In genomic region chr6:125340946-125341345, GRCh38 we compare ENCODE assay signal across 13 cellular contexts. TPM values are rescaled to one million over a fixed set of nuclear protein-coding genes. Genes with fewer than 3 reads are reported as not detected.
DNase-seq lines count a peak whose midpoint lies in the region; ATAC-seq and TF ChIP-seq lines count a peak whose summit lies in the region.
"Had no signal": no experiment of that assay in that cellular context is flagged by ENCODE, and none has a peak within 500 bp of the region (broad histone marks: within the 10 kb centered on the region; RNA-seq: fewer than 3 reads in every experiment).

No MANE protein-coding gene starts in this region.

- peaks cover 26% of the 10 kb centered on the region for H3K4me1 ChIP-seq in cardiac muscle cell (ENCODE audit: low read depth)
- peaks cover 0 to 10% of the 10 kb centered on the region in 2 donors for H3K4me1 ChIP-seq in right atrium auricular region
- H3K4me1 ChIP-seq in left ventricle myocardium inferior = peaks cover 27% of the 10 kb centered on the region
- peaks cover 0 to 33% (median 7%) of the 10 kb centered on the region in 4 donors for H3K4me1 ChIP-seq in tibial artery

- no peak for ATAC-seq in GM21825 (IDR thresholded peaks at IDR 0.05; ENCODE audit: unreplicated experiment)
- ATAC-seq in GM21367 (IDR thresholded peaks at IDR 0.05; ENCODE audit: unreplicated experiment) = no peak
- ATAC-seq: GM23338 had no signal

- no peaks in the 10 kb centered on the region for H3K9me3 ChIP-seq in cardiac muscle cell (ENCODE audit: low read depth)
- no peaks in the 10 kb centered on the region for H3K9me3 ChIP-seq in right atrium auricular region
- no peaks in the 10 kb centered on the region for H3K9me3 ChIP-seq in left ventricle myocardium inferior (replicated peaks)
- no peaks in the 10 kb centered on the region for H3K9me3 ChIP-seq in tibial artery

- DNase-seq in cardiac muscle cell (ENCODE audit: low read depth in 1 of 2, low spot score in 1 of 2) (no peak), right atrium auricular region (ENCODE audit: low spot score) (no peak), NCI-H446 treated with DMSO at 0.1 percent for 48 hours (lab: John Stamatoyannopoulos, UW) (peak; percentile 62), left ventricle myocardium inferior (no peak), tibial artery (no peak)
- DNase-seq: ACHN; CD4-positive, CD25-positive, alpha-beta regulatory T cell; DMS 273 treated with DMSO at 0.1 percent for 48 hours; H7 had no signal

- H3K27ac ChIP-seq in cardiac muscle cell = peak overlapping the region; percentile 15
- H3K27ac ChIP-seq in right atrium auricular region = no peak overlapping the region
- peak overlapping the region; percentile 87 for H3K27ac ChIP-seq in left ventricle myocardium inferior (replicated peaks)
- H3K27ac ChIP-seq in tibial artery = peak overlapping the region; percentile 52 to 57
- H3K27ac ChIP-seq: BLaER1 treated with 17β-estradiol and CSF1 and Interleukin-3, amounts not matched to agents 10 nM and 100 nM had no signal

- H3K36me3 ChIP-seq in cardiac muscle cell = no peaks in the 10 kb centered on the region
- no peaks in the 10 kb centered on the region for H3K36me3 ChIP-seq in right atrium auricular region
- no peaks in the 10 kb centered on the region for H3K36me3 ChIP-seq in left ventricle myocardium inferior
- no peaks in the 10 kb centered on the region for H3K36me3 ChIP-seq in tibial artery
- H3K36me3 ChIP-seq: BLaER1 treated with 17β-estradiol and CSF1 and Interleukin-3, amounts not matched to agents 10 nM and 100 nM had no signal

- H3K4me3 ChIP-seq in cardiac muscle cell (no peak overlapping the region), right atrium auricular region (no peak overlapping the region), left ventricle myocardium inferior (no peak overlapping the region), tibial artery (no peak overlapping the region)
- H3K4me3 ChIP-seq: BLaER1 treated with 17β-estradiol and CSF1 and Interleukin-3, amounts not matched to agents 10 nM and 100 nM; GM23338 had no signal

- no peak for TF ChIP-seq CTCF in cardiac muscle cell (IDR thresholded peaks at IDR 0.05; ENCODE audit: low read depth, low read length)
- TF ChIP-seq CTCF in right atrium auricular region (IDR thresholded peaks at IDR 0.05) = no peak
- no peak for TF ChIP-seq CTCF in left ventricle myocardium inferior (IDR thresholded peaks at IDR 0.05; ENCODE audit: borderline replicate concordance)
- no peak for TF ChIP-seq CTCF in tibial artery (IDR thresholded peaks at IDR 0.05)

- intact Hi-C loops in left ventricle myocardium inferior (cut with micrococcal nuclease) (no loop called here), tibial artery (cut with DNase I; ENCODE audit: low total_unique reads) (no loop called here)

- H3K27me3 ChIP-seq in cardiac muscle cell (no peaks in the 10 kb centered on the region), right atrium auricular region (no peaks in the 10 kb centered on the region), left ventricle myocardium inferior (ENCODE audit: low read depth) (no peaks in the 10 kb centered on the region), tibial artery (no peaks in the 10 kb centered on the region)
- H3K27me3 ChIP-seq: BLaER1 treated with 17β-estradiol and CSF1 and Interleukin-3, amounts not matched to agents 10 nM and 100 nM had no signal

RNA-seq across cellular contexts. Expression of gene HDDC2, which starts 39.2 kb away (rescaled TPM):
- 107 and 136 TPM in 2 replicates for total RNA-seq in cardiac muscle cell
- polyA plus RNA-seq in cardiac muscle cell = 169 and 201 TPM in 2 replicates
- 10 to 100 TPM; 85.7 to 98.7 TPM for total RNA-seq in right atrium auricular region
- total RNA-seq in left ventricle myocardium inferior = 87.9 TPM

Comparison
In these comparisons a context has a peak if more than half of its experiments do, and no peak if none do; other contexts are left out.
1. H3K27ac ChIP-seq: peak in cardiac muscle cell (single experiment), left ventricle myocardium inferior (single experiment) and tibial artery (2 of 2); none in right atrium auricular region (0 of 2).